In the genomic region with DNA sequence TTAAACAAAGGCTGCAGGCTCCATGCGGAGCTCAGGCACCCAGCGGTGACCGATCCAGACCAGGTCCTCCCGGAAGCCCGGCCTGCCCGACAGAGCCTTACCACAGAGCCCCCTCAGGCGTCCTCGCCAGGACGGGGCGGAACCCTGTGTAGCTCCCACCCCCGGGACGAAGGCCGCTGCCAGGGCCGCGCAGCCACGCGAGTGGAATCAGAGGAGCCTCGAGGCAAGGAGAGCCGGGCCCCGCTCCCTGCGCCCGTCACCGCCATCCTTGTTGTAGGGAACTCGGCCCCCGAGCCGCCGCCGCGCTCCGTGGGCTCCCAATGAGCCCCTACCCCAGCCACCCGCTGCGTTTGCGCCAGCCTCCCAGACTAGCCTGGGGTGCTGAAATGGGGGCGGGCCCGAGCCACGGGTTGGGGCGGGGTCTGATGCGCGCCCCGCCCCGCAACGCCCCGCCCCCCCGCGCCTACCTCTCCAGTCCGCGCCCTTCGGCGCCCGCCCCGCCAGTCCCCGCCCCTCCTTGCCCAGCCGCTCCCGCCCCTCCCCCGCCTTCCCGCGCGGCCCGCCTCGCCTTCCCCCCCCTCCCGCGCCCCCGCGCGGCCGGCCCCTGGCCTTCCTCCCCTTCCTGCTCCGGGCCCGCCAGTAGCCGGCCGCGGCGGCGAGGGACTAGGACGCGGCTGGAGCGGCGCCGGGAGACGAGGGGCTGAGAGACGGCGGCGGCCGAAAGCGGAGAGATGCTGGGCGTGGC, we compare ENCODE assay signal across 1 cellular context.
TF ChIP-seq lines count a peak whose summit lies in the region.

A gene with protein sequence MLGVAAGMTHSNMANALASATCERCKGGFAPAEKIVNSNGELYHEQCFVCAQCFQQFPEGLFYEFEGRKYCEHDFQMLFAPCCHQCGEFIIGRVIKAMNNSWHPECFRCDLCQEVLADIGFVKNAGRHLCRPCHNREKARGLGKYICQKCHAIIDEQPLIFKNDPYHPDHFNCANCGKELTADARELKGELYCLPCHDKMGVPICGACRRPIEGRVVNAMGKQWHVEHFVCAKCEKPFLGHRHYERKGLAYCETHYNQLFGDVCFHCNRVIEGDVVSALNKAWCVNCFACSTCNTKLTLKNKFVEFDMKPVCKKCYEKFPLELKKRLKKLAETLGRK (plus strand): TSS at position 639 of the 745 bp plus-strand sequence. CDS start 93 bp downstream, at position 732.

TF ChIP-seq in HEK293, 187 proteins besides CTCF, POLR2A, EP300 and RAD21 (continued from another document):
- no peak for TF ChIP-seq AEBP2 (tag by site-specific recombination; IDR thresholded peaks at IDR 0.05; ENCODE audit: borderline replicate concordance)
- no peak for TF ChIP-seq ZNF776 (tag by site-specific recombination; IDR thresholded peaks at IDR 0.05; ENCODE audit: borderline replicate concordance)
- no peak for TF ChIP-seq ZNF341 (tag by site-specific recombination; IDR thresholded peaks at IDR 0.05; ENCODE audit: low read depth)
- TF ChIP-seq PRDM1 (tag by site-specific recombination; IDR thresholded peaks at IDR 0.05), result no peak
- no peak for TF ChIP-seq ZBTB21 (tag by site-specific recombination; IDR thresholded peaks at IDR 0.05)
- TF ChIP-seq REPIN1 (tag by site-specific recombination; IDR thresholded peaks at IDR 0.05; ENCODE audit: low read depth), result 0 out of 2 replicates have a peak, but pooled peaks have one; percentile 38
- TF ChIP-seq ZFP37 (tag by site-specific recombination; IDR thresholded peaks at IDR 0.05), result 0 out of 2 replicates have a peak, but pooled peaks have one; percentile 65
- TF ChIP-seq ZNF394 (tag by site-specific recombination; IDR thresholded peaks at IDR 0.05; ENCODE audit: borderline replicate concordance), result no peak
- TF ChIP-seq, protein P1, sequence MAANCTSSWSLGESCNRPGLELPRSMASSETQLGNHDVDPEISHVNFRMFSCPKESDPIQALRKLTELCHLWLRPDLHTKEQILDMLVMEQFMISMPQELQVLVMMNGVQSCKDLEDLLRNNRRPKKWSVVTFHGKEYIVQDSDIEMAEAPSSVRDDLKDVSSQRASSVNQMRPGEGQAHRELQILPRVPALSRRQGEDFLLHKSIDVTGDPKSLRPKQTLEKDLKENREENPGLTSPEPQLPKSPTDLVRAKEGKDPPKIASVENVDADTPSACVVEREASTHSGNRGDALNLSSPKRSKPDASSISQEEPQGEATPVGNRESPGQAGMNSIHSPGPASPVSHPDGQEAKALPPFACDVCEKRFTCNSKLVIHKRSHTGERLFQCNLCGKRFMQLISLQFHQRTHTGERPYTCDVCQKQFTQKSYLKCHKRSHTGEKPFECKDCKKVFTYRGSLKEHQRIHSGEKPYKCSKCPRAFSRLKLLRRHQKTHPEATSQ (tag by site-specific recombination; IDR thresholded peaks at IDR 0.05), result 0 out of 2 replicates have a peak, but pooled peaks have one; percentile 33
- no peak for TF ChIP-seq ZNF596 (tag by site-specific recombination; IDR thresholded peaks at IDR 0.05)
- TF ChIP-seq SP7 (tag by site-specific recombination; IDR thresholded peaks at IDR 0.05), result peak; percentile 81
- TF ChIP-seq, protein P2, sequence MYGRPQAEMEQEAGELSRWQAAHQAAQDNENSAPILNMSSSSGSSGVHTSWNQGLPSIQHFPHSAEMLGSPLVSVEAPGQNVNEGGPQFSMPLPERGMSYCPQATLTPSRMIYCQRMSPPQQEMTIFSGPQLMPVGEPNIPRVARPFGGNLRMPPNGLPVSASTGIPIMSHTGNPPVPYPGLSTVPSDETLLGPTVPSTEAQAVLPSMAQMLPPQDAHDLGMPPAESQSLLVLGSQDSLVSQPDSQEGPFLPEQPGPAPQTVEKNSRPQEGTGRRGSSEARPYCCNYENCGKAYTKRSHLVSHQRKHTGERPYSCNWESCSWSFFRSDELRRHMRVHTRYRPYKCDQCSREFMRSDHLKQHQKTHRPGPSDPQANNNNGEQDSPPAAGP (tag by site-specific recombination; IDR thresholded peaks at IDR 0.05), result peak; percentile 64; the same call in 1 of the 2 replicates
- TF ChIP-seq, protein P3, sequence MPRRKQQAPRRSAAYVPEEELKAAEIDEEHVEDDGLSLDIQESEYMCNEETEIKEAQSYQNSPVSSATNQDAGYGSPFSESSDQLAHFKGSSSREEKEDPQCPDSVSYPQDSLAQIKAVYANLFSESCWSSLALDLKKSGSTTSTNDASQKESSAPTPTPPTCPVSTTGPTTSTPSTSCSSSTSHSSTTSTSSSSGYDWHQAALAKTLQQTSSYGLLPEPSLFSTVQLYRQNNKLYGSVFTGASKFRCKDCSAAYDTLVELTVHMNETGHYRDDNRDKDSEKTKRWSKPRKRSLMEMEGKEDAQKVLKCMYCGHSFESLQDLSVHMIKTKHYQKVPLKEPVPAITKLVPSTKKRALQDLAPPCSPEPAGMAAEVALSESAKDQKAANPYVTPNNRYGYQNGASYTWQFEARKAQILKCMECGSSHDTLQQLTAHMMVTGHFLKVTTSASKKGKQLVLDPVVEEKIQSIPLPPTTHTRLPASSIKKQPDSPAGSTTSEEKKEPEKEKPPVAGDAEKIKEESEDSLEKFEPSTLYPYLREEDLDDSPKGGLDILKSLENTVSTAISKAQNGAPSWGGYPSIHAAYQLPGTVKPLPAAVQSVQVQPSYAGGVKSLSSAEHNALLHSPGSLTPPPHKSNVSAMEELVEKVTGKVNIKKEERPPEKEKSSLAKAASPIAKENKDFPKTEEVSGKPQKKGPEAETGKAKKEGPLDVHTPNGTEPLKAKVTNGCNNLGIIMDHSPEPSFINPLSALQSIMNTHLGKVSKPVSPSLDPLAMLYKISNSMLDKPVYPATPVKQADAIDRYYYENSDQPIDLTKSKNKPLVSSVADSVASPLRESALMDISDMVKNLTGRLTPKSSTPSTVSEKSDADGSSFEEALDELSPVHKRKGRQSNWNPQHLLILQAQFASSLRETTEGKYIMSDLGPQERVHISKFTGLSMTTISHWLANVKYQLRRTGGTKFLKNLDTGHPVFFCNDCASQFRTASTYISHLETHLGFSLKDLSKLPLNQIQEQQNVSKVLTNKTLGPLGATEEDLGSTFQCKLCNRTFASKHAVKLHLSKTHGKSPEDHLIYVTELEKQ (tag by site-specific recombination; IDR thresholded peaks at IDR 0.05; ENCODE audit: borderline replicate concordance), result no peak
- TF ChIP-seq GLI4 (tag by site-specific recombination; IDR thresholded peaks at IDR 0.05), result no peak
